Comparison of ENCODE assay signal across 16 cellular contexts in the genomic region with DNA sequence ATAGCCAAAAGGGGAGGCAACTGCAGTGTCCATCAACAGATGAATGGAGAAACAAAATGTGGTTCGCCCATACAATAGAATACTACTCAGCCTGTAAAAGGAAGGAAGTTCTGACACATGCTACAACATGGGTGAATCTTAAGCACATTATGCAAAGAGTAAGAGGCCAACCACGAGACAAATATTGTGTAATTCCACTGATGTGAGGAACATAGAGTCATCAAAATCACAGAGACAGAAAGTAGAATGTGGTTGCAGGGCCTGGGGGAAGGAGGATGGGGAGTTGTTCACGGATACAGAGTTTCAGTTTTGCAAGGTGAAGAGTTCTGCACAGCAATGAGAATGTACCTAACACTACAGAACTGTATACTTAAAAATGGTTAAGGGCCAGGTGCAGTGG. TPM values are rescaled to one million over a fixed set of nuclear protein-coding genes. Genes with fewer than 3 reads are reported as not detected.
A peak's percentile ranks its signal among the peaks of the same experiment; 100 is the strongest.
DNase-seq lines count a peak whose midpoint lies in the region; ATAC-seq and TF ChIP-seq lines count a peak whose summit lies in the region.
"Had no signal": no experiment of that assay in that cellular context is flagged by ENCODE, and none has a peak within 500 bp of the region (broad histone marks: within the 10 kb centered on the region; RNA-seq: fewer than 3 reads in every experiment).

No MANE protein-coding gene starts in this region.

- 69 to 79% methylated on average over 3 of the region's 3 CpGs for WGBS in gastroesophageal sphincter (ENCODE audit: low coverage in 1 of 2), 2 donors
- 76 to 81% methylated on average over 3 of the region's 3 CpGs for WGBS in sigmoid colon, 2 donors
- 78% methylated on average over 2 of the region's 3 CpGs for WGBS in mesenchymal stem cell

- intact Hi-C loops in sigmoid colon (cut with DNase I) = no loop called here

- ATAC-seq in gastroesophageal sphincter = peak; percentile 31

- no peak for TF ChIP-seq CTCF in gastroesophageal sphincter (IDR thresholded peaks at IDR 0.05)
- no peak for TF ChIP-seq CTCF in sigmoid colon (IDR thresholded peaks at IDR 0.05)

- no peak overlapping the region for H3K9ac ChIP-seq in mesenchymal stem cell (ENCODE audit: low read length)
- H3K9ac ChIP-seq: neural progenitor cell had no signal

- H3K9me3 ChIP-seq in gastroesophageal sphincter (no peaks in the 10 kb centered on the region), sigmoid colon (no peaks in the 10 kb centered on the region), MG63 (no peaks in the 10 kb centered on the region), mesenchymal stem cell (ENCODE audit: control insufficient read depth, low read length) (no peaks in the 10 kb centered on the region)
- H3K9me3 ChIP-seq: tibial nerve had no signal

- H3K4me1 ChIP-seq in gastroesophageal sphincter (no peaks in the 10 kb centered on the region), sigmoid colon (no peaks in the 10 kb centered on the region), mesenchymal stem cell (ENCODE audit: control insufficient read depth, insufficient read depth, low read depth, low read length) (no peaks in the 10 kb centered on the region)
- H3K4me1 ChIP-seq: tibial nerve had no signal

- H3K36me3 ChIP-seq in gastroesophageal sphincter (no peaks in the 10 kb centered on the region), sigmoid colon (no peaks in the 10 kb centered on the region), MG63 (no peaks in the 10 kb centered on the region), mesenchymal stem cell (ENCODE audit: control insufficient read depth in 1 of 2, insufficient read depth in 2 of 2, low read depth in 1 of 2, low read length in 2 of 2) (no peaks in the 10 kb centered on the region)
- H3K36me3 ChIP-seq: neural progenitor cell, tibial nerve had no signal

- no peak overlapping the region for H3K14ac ChIP-seq in mesenchymal stem cell (ENCODE audit: low read length in 2 of 2)

- H3K23ac ChIP-seq in mesenchymal stem cell (ENCODE audit: low read length in 2 of 2) = no peak overlapping the region

- H3K27ac ChIP-seq in gastroesophageal sphincter = no peak overlapping the region
- no peak overlapping the region for H3K27ac ChIP-seq in sigmoid colon
- H3K27ac ChIP-seq in mesenchymal stem cell (ENCODE audit: low read length, poor library complexity, severe bottlenecking) = no peak overlapping the region
- H3K27ac ChIP-seq: neural progenitor cell, tibial nerve had no signal

- TF ChIP-seq EP300 in gastroesophageal sphincter (IDR thresholded peaks at IDR 0.05) (no peak), sigmoid colon (IDR thresholded peaks at IDR 0.05) (no peak)

- H3K27me3 ChIP-seq in gastroesophageal sphincter (peaks cover 8% of the 10 kb centered on the region), sigmoid colon (no peaks in the 10 kb centered on the region), MG63 (no peaks in the 10 kb centered on the region), mesenchymal stem cell (ENCODE audit: control insufficient read depth in 1 of 2, insufficient read depth in 1 of 2, low read length in 2 of 2) (no peaks in the 10 kb centered on the region)
- H3K27me3 ChIP-seq: neural progenitor cell, tibial nerve had no signal

- H2BK120ac ChIP-seq in mesenchymal stem cell (ENCODE audit: low read depth, low read length) = no peak overlapping the region

- H3K4me2 ChIP-seq in mesenchymal stem cell (ENCODE audit: low read length, poor library complexity, severe bottlenecking) = no peak overlapping the region
- H3K4me2 ChIP-seq: neural progenitor cell had no signal

- DNase-seq in SIG-M5 treated with dmso at 0.1 percent for 504 hours (lab: John Stamatoyannopoulos, UW; ENCODE audit: unreplicated experiment) (peak; percentile 56), SIG-M5 (lab: John Stamatoyannopoulos, UW) (no peak), OCI-M1 (lab: John Stamatoyannopoulos, UW) (peak; percentile 19), sigmoid colon (peak; percentile 34), MG63 (no peak), mesenchymal stem cell (no peak), NCI-H187 (lab: John Stamatoyannopoulos, UW) (no peak)
- DNase-seq: 8988T; GF-D8; left cardiac atrium; NCI-H1417 treated with DMSO at 0.1 percent for 48 hours; NCI-H526 treated with DMSO at 0.1 percent for 48 hours; stimulated activated CD4-positive, alpha-beta T cell treated with anti-CD3 and anti-CD28 coated beads, Interleukin-12 subunit alpha, Interleukin-12 subunit beta, amount 100 ng/mL, for 4 hours had no signal

- H3K18ac ChIP-seq in mesenchymal stem cell (ENCODE audit: low read depth in 1 of 2, low read length in 2 of 2) = no peak overlapping the region

- H3K4ac ChIP-seq in mesenchymal stem cell (ENCODE audit: low read depth in 1 of 2, low read length in 2 of 2) = no peak overlapping the region

- H2AK5ac ChIP-seq in mesenchymal stem cell (ENCODE audit: low read length, severe bottlenecking) = no peak overlapping the region

- H2AFZ ChIP-seq in mesenchymal stem cell (ENCODE audit: low read depth, low read length) = no peak overlapping the region
- H2AFZ ChIP-seq: neural progenitor cell had no signal

- H4K91ac ChIP-seq in mesenchymal stem cell (ENCODE audit: low read length) = no peak overlapping the region

- TF ChIP-seq POLR2A in gastroesophageal sphincter (IDR thresholded peaks at IDR 0.05) (no peak), sigmoid colon (IDR thresholded peaks at IDR 0.05) (no peak)

- H4K8ac ChIP-seq in mesenchymal stem cell (ENCODE audit: low read length) = no peak overlapping the region

- H2BK5ac ChIP-seq in mesenchymal stem cell (ENCODE audit: low read depth, low read length, poor library complexity, severe bottlenecking) = no peak overlapping the region

- H3K4me3 ChIP-seq in gastroesophageal sphincter (no peak overlapping the region), sigmoid colon (no peak overlapping the region), MG63 (no peak overlapping the region), mesenchymal stem cell (ENCODE audit: insufficient read depth in 1 of 2, low read depth in 1 of 2, low read length in 2 of 2) (no peak overlapping the region)
- H3K4me3 ChIP-seq: neural progenitor cell, tibial nerve had no signal

- H2BK15ac ChIP-seq in mesenchymal stem cell (ENCODE audit: low read depth, poor library complexity, severe bottlenecking) = no peak overlapping the region

- no peak overlapping the region for H2BK12ac ChIP-seq in mesenchymal stem cell (ENCODE audit: low read length in 2 of 2)

- no peaks in the 10 kb centered on the region for H3K79me1 ChIP-seq in mesenchymal stem cell (replicated peaks; ENCODE audit: low read length, poor library complexity, severe bottlenecking)

RNA-seq across cellular contexts. Expression of a gene that starts 13.7 kb away (rescaled TPM):
- under 1 TPM in 2 of 4 donors, not detected in 2; 0.08 to 0.27 TPM for total RNA-seq in gastroesophageal sphincter
- not detected for total RNA-seq in sigmoid colon
- not detected for polyA plus RNA-seq in sigmoid colon
- total RNA-seq in MG63 (2014; rRNA removed; shearing (Covaris generic); ENCODE audit: low replicate concordance) = not detected in 2 replicates
- not detected for polyA plus RNA-seq in mesenchymal stem cell (2013, experiment 1 of 2)
- not detected for polyA plus RNA-seq in mesenchymal stem cell (2013, experiment 2 of 2)

Comparison
In these comparisons a context has a peak if more than half of its experiments do, and no peak if none do; other contexts are left out.
1. DNase-seq: peak in SIG-M5 treated with dmso at 0.1 percent for 504 hours (single experiment), OCI-M1 (single experiment) and sigmoid colon (single experiment); none in SIG-M5 (single experiment), MG63 (single experiment), mesenchymal stem cell (single experiment) and NCI-H187 (0 of 2).